Comparison of ENCODE assay signal across 1 cellular context in the genomic region with DNA sequence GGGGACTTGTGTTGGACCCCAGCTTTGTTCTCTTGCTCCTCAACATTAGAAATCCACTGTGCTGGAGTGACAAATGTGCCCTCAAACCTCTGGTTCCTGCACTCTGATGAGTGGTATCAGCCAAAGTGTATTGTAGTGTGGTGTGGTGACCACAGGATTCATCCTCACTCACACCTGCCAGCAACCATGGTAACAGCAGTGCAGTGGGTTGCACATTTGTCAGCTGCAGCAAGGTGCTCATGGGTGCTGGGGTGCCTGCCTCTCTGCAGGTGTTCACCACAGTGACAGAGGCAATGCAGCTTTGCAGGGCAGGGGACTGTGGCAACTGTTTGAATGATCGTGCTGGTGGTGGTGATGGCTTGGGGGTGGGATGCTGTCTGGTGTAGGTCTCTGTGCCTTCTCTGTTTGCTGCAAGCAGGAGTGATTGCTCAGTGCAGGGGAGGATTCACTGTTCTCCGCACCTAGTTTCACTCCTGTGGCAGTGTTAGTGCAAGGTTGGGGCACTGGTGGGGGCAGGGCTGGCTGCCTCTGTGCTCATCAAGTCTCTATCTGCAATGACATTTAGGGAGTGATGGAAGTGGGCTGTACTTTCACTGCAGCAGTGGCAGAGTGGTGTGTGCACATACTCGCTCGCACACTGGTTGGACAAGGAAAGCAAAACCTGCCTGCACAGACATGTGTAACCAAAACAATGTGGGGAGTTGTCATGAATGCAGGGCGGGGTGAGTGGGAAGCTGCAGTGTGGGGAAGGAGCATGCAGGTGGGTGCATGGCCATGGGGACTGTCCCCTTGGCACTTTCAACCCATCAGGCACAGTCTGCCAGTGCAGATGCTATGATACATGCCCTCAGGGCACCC.
TF ChIP-seq lines count a peak whose summit lies in the region.

No MANE protein-coding gene starts in this region.

TF ChIP-seq in GM12878, 131 proteins besides CTCF, POLR2A, EP300 and RAD21 (continued from another document):
- TF ChIP-seq, protein P1, sequence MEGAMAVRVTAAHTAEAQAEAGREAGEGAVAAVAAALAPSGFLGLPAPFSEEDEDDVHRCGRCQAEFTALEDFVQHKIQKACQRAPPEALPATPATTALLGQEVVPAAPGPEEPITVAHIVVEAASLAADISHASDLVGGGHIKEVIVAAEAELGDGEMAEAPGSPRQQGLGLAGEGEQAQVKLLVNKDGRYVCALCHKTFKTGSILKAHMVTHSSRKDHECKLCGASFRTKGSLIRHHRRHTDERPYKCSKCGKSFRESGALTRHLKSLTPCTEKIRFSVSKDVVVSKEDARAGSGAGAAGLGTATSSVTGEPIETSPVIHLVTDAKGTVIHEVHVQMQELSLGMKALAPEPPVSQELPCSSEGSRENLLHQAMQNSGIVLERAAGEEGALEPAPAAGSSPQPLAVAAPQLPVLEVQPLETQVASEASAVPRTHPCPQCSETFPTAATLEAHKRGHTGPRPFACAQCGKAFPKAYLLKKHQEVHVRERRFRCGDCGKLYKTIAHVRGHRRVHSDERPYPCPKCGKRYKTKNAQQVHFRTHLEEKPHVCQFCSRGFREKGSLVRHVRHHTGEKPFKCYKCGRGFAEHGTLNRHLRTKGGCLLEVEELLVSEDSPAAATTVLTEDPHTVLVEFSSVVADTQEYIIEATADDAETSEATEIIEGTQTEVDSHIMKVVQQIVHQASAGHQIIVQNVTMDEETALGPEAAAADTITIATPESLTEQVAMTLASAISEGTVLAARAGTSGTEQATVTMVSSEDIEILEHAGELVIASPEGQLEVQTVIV (IDR thresholded peaks at IDR 0.05; ENCODE audit: borderline replicate concordance, partially characterized antibody): no peak
